Comparison of ENCODE assay signal across 19 cellular contexts in genomic region chr3:9480265-9480664, GRCh38.
DNase-seq lines count a peak whose midpoint lies in the region; ATAC-seq, FAIRE-seq and TF ChIP-seq lines count a peak whose summit lies in the region.
"Had no signal": no experiment of that assay in that cellular context is flagged by ENCODE, and none has a peak within 500 bp of the region (broad histone marks: within the 10 kb centered on the region; RNA-seq: fewer than 3 reads in every experiment).

No MANE protein-coding gene starts in this region.

- H3K27ac ChIP-seq in HepG2 (ENCODE audit: extremely low read length, insufficient read depth, low read length), result no peak overlapping the region
- H3K27ac ChIP-seq in right lobe of liver, result no peak overlapping the region

- in situ Hi-C loops in HepG2 (cut with HindIII; ENCODE audit: extremely low pct_ligation_motif_present, low pct_unique_long_range_greater_than_20kb), result no loop called here

- H3K4me3 Mint-ChIP-seq in activated T-cell treated with anti-CD3 and anti-CD28 coated beads, Interleukin-2, amount 50 U/mL, for 24 hours, result no peak overlapping the region
- H3K4me3 Mint-ChIP-seq in endothelial cell (ENCODE audit: unreplicated experiment), result no peak overlapping the region
- H3K4me3 Mint-ChIP-seq: CD4-positive, alpha-beta memory T cell; HFFc6 had no signal

- no peak overlapping the region for H3K4me3 ChIP-seq in HepG2 (replicated peaks in 1 of 3; ENCODE audit: insufficient read depth in 1 of 3, low read depth in 2 of 3, low read length in 3 of 3)
- no peak overlapping the region for H3K4me3 ChIP-seq in right lobe of liver
- H3K4me3 ChIP-seq: HAP-1 had no signal

- TF ChIP-seq POLR2A in HepG2 (IDR thresholded peaks at IDR 0.05; ENCODE audit: insufficient read depth in 1 of 2, low read depth in 2 of 2, low read length in 2 of 2) (no peak), right lobe of liver (IDR thresholded peaks at IDR 0.05) (no peak)

- peak overlapping the region; percentile 38 for H3K27ac Mint-ChIP-seq in activated T-cell treated with anti-CD3 and anti-CD28 coated beads, Interleukin-2, amount 50 U/mL, for 24 hours
- peak overlapping the region; percentile 12 for H3K27ac Mint-ChIP-seq in endothelial cell (ENCODE audit: unreplicated experiment)
- H3K27ac Mint-ChIP-seq: HFFc6 had no signal

- H3K9me3 ChIP-seq in HepG2 (ENCODE audit: low read length) (no peaks in the 10 kb centered on the region), right lobe of liver (no peaks in the 10 kb centered on the region)
- H3K9me3 ChIP-seq: HAP-1 had no signal

- H3K79me2 ChIP-seq in HepG2 (ENCODE audit: insufficient read depth, low read length), result no peaks in the 10 kb centered on the region

- H3K27me3 ChIP-seq in HepG2 (ENCODE audit: control insufficient read depth in 1 of 2, insufficient read depth in 2 of 2, low read length in 2 of 2), result no peaks in the 10 kb centered on the region
- no peaks in the 10 kb centered on the region for H3K27me3 ChIP-seq in right lobe of liver

- H3K9me3 Mint-ChIP-seq in activated T-cell treated with anti-CD3 and anti-CD28 coated beads, Interleukin-2, amount 50 U/mL, for 24 hours, result peaks cover 4% of the 10 kb centered on the region
- no peaks in the 10 kb centered on the region for H3K9me3 Mint-ChIP-seq in endothelial cell (ENCODE audit: unreplicated experiment)
- H3K9me3 Mint-ChIP-seq: HFFc6 had no signal

- H3K27me3 Mint-ChIP-seq in activated T-cell treated with anti-CD3 and anti-CD28 coated beads, Interleukin-2, amount 50 U/mL, for 24 hours, result no peaks in the 10 kb centered on the region
- H3K27me3 Mint-ChIP-seq in endothelial cell (ENCODE audit: unreplicated experiment), result peaks cover 1% of the 10 kb centered on the region
- H3K27me3 Mint-ChIP-seq: CD4-positive, alpha-beta memory T cell had no signal

- WGBS in HepG2 (ENCODE audit: low lambda C conversion rate), result 100% methylated on average over 1 of the region's 1 CpG
- WGBS in right lobe of liver (ENCODE audit: insufficient coverage, low coverage, low lambda C conversion rate, missing lambda C conversion rate), result 94% methylated on average over 1 of the region's 1 CpG

- intact Hi-C loops in HepG2 (cut with micrococcal nuclease; ENCODE audit: unreplicated experiment), result no loop called here
- intact Hi-C loops in right lobe of liver (cut with DNase I), result no loop called here

- FAIRE-seq in HepG2 (lab: Jason Lieb, UNC), result no peak
- FAIRE-seq: GM12891, GM18507, H54 had no signal

- BruUV-seq in HepG2 (replicated peaks; lab: Mats Ljungman, UMichigan), result no TSS peak

- POLR2A ChIA-PET in HepG2 (lab: Yijun Ruan, JAX), result no interaction called here

- no peak for TF ChIP-seq EP300 in HepG2 (IDR thresholded peaks at IDR 0.05; ENCODE audit: low read depth in 2 of 2, low read length in 2 of 2)
- TF ChIP-seq EP300 in HepG2 (CRISPR knock-in tag; IDR thresholded peaks at IDR 0.05; ENCODE audit: borderline replicate concordance), result no peak

- CTCF ChIA-PET in HepG2 (lab: Yijun Ruan, JAX; ENCODE audit: low intra/inter-chr PET ratio, low total read pairs), result no interaction called here

- no peak overlapping the region for H2AFZ ChIP-seq in HepG2 (ENCODE audit: low read length)

- TF ChIP-seq CTCF in HepG2 (CRISPR knock-in tag; IDR thresholded peaks at IDR 0.05), result no peak
- TF ChIP-seq CTCF in right lobe of liver (IDR thresholded peaks at IDR 0.05), result no peak
- no peak for TF ChIP-seq CTCF in endothelial cell (IDR thresholded peaks at IDR 0.05; ENCODE audit: unreplicated experiment)

- H3K4me2 ChIP-seq in HepG2 (ENCODE audit: low read depth, low read length), result no peak overlapping the region

- no peak overlapping the region for H3K9ac ChIP-seq in HepG2 (ENCODE audit: insufficient read depth, low read depth, low read length)

- H3K4me1 Mint-ChIP-seq in activated T-cell treated with anti-CD3 and anti-CD28 coated beads, Interleukin-2, amount 50 U/mL, for 24 hours (ENCODE audit: low read depth), result peaks cover 2% of the 10 kb centered on the region
- H3K4me1 Mint-ChIP-seq in endothelial cell (ENCODE audit: unreplicated experiment), result no peaks in the 10 kb centered on the region
- H3K4me1 Mint-ChIP-seq: CD4-positive, alpha-beta memory T cell had no signal

- H3K36me3 ChIP-seq in HepG2 (replicated peaks in 1 of 2; ENCODE audit: control insufficient read depth in 1 of 2, insufficient read depth in 2 of 2, low read length in 2 of 2) (peaks cover 17 to 54% of the 10 kb centered on the region in 2 experiments), right lobe of liver (peaks cover 0 to 52% (median 27%) of the 10 kb centered on the region in 4 donors)

- 0 out of 2 replicates have a peak, but pooled peaks cover 3% of the 10 kb centered on the region for H4K20me1 ChIP-seq in HepG2 (ENCODE audit: insufficient read depth, low read length)

- ATAC-seq in HepG2 (no peak), right lobe of liver (no peak), HG03196 (IDR thresholded peaks at IDR 0.05; ENCODE audit: unreplicated experiment) (no peak)

- H3K4me1 ChIP-seq in HepG2 (ENCODE audit: insufficient read depth, low read length) (no peaks in the 10 kb centered on the region), right lobe of liver (no peaks in the 10 kb centered on the region)
- H3K4me1 ChIP-seq: HAP-1 had no signal

- TF ChIP-seq RAD21 in HepG2 (CRISPR knock-in tag; IDR thresholded peaks at IDR 0.05), result no peak

- no peak for DNase-seq in activated T-cell treated with anti-CD3 and anti-CD28 coated beads, Interleukin-2, amount 50 U/mL, for 24 hours
- DNase-seq in activated T-cell treated with anti-CD3 and anti-CD28 coated beads for 4 hours (no peak), HepG2 (ENCODE audit: low spot score) (no peak), right lobe of liver (no peak), endothelial cell (ENCODE audit: low spot score) (no peak)
- DNase-seq: C1 segment of cervical spinal cord; Calu3; CD4-positive, alpha-beta memory T cell; COR-L47; DMS53; DMS79 treated with DMSO at 0.1 percent for 48 hours; GF-D8; GOT3; HFFc6 had no signal

- H3K36me3 Mint-ChIP-seq in activated T-cell treated with anti-CD3 and anti-CD28 coated beads, Interleukin-2, amount 50 U/mL, for 24 hours (ENCODE audit: low read depth), result peaks cover 88% of the 10 kb centered on the region
- H3K36me3 Mint-ChIP-seq in endothelial cell (ENCODE audit: low read depth, unreplicated experiment), result peaks cover 54% of the 10 kb centered on the region

TF ChIP-seq in HepG2, 621 proteins besides CTCF, POLR2A, EP300 and RAD21:
- TF ChIP-seq ATF6 (CRISPR knock-in tag; conservative IDR thresholded peaks at IDR 0.05) (no peak), ZNF607 (CRISPR knock-in tag; IDR thresholded peaks at IDR 0.05; ENCODE audit: borderline replicate concordance) (no peak), FOSL1 (CRISPR knock-in tag; IDR thresholded peaks at IDR 0.05; ENCODE audit: borderline replicate concordance) (no peak), MAFG (CRISPR knock-in tag; IDR thresholded peaks at IDR 0.05) (no peak), ZKSCAN1 (IDR thresholded peaks at IDR 0.05; ENCODE audit: low read length) (0 out of 2 replicates have a peak, but pooled peaks have one; percentile 68), RBM22 (optimal IDR thresholded peaks at IDR 0.05; ENCODE audit: low read length) (peak; percentile 35), MED1 (CRISPR knock-in tag; IDR thresholded peaks at IDR 0.05) (no peak), EZH2 (conservative IDR thresholded peaks at IDR 0.05; ENCODE audit: low read depth, low read length) (no peak), AGO2 (optimal IDR thresholded peaks at IDR 0.05; ENCODE audit: low read depth, low read length) (no peak)
